In genomic region chr10:50275650-50276235, GRCh38 we compare ENCODE assay signal across 9 cellular contexts. TPM values are rescaled to one million over a fixed set of nuclear protein-coding genes. Genes with fewer than 3 reads are reported as not detected.
DNase-seq lines count a peak whose midpoint lies in the region; ATAC-seq and TF ChIP-seq lines count a peak whose summit lies in the region.
"Had no signal": no experiment of that assay in that cellular context is flagged by ENCODE, and none has a peak within 500 bp of the region (broad histone marks: within the 10 kb centered on the region; RNA-seq: fewer than 3 reads in every experiment).

No MANE protein-coding gene starts in this region.

- H3K27me3 ChIP-seq in CD4-positive, alpha-beta T cell (ENCODE audit: control insufficient read depth, insufficient read depth, low read length): peaks cover 5% of the 10 kb centered on the region

- no peak for ATAC-seq in CD4-positive, alpha-beta T cell (ENCODE audit: poor library complexity)
- ATAC-seq in GM19035 (IDR thresholded peaks at IDR 0.05; ENCODE audit: unreplicated experiment): peak; percentile 76

- H3K27ac Mint-ChIP-seq in CD4-positive, alpha-beta T cell: no peak overlapping the region
- H3K27ac Mint-ChIP-seq in immature natural killer cell: no peak overlapping the region
- H3K27ac Mint-ChIP-seq: IgD-negative memory B cell had no signal

- H3K36me3 Mint-ChIP-seq in CD4-positive, alpha-beta T cell (ENCODE audit: low read depth): no peaks in the 10 kb centered on the region
- H3K36me3 Mint-ChIP-seq in immature natural killer cell: no peaks in the 10 kb centered on the region
- H3K36me3 Mint-ChIP-seq: IgD-negative memory B cell had no signal

- TF ChIP-seq CTCF in CD4-positive, alpha-beta T cell (IDR thresholded peaks at IDR 0.05): peak; percentile 43
- TF ChIP-seq CTCF in fibroblast of pulmonary artery (IDR thresholded peaks at IDR 0.05; ENCODE audit: low read length, missing control alignments): peak; percentile 64

- no peak overlapping the region for H3K4me3 Mint-ChIP-seq in CD4-positive, alpha-beta T cell
- H3K4me3 Mint-ChIP-seq in immature natural killer cell: no peak overlapping the region
- H3K4me3 Mint-ChIP-seq: IgD-negative memory B cell had no signal

- H3K9me3 ChIP-seq in CD4-positive, alpha-beta T cell (ENCODE audit: control insufficient read depth, low read length): no peaks in the 10 kb centered on the region

- CTCF ChIA-PET in CD4-positive, alpha-beta T cell (lab: Charles Lee): interaction anchor here (1.5 to 1.6 kb wide), 2 partner anchors 9 to 15 kb away, joined by 3 to 5 read pairs; no protein-coding TSS in a partner anchor

- DNase-seq in CD4-positive, alpha-beta T cell: peak in 3 of 10 experiments; percentile 4 to 7 (median 4)
- DNase-seq in HuH-7 (ENCODE audit: low spot score): peak; percentile 15
- peak; percentile 48 for DNase-seq in activated CD4-positive, alpha-beta T cell treated with anti-CD3 and anti-CD28 coated beads for 48 hours
- DNase-seq in fibroblast of pulmonary artery (ENCODE audit: low read depth): peak; percentile 31
- DNase-seq in renal cortical epithelial cell (ENCODE audit: low read depth): peak; percentile 12
- no peak for DNase-seq in immature natural killer cell
- no peak for DNase-seq in GDM1 (lab: John Stamatoyannopoulos, UW)

- POLR2A ChIA-PET in CD4-positive, alpha-beta T cell (lab: Charles Lee): no interaction called here

- intact Hi-C loops in CD4-positive, alpha-beta T cell (cut with DNase I, micrococcal nuclease): no loop called here

- no peak overlapping the region for H3K27ac ChIP-seq in CD4-positive, alpha-beta T cell (ENCODE audit: low read depth, low read length)

- H3K9me3 Mint-ChIP-seq in CD4-positive, alpha-beta T cell: no peaks in the 10 kb centered on the region
- peaks cover 0 to 1% (median 0%) of the 10 kb centered on the region in 6 donors for H3K9me3 Mint-ChIP-seq in immature natural killer cell
- H3K9me3 Mint-ChIP-seq: IgD-negative memory B cell had no signal

- peaks cover 24% of the 10 kb centered on the region for H3K27me3 Mint-ChIP-seq in CD4-positive, alpha-beta T cell
- H3K27me3 Mint-ChIP-seq in immature natural killer cell (ENCODE audit: low read depth in 3 of 3): peaks cover 3 to 6% (median 4%) of the 10 kb centered on the region in 3 donors

- no peaks in the 10 kb centered on the region for H3K4me1 Mint-ChIP-seq in CD4-positive, alpha-beta T cell (ENCODE audit: low read depth)
- no peaks in the 10 kb centered on the region for H3K4me1 Mint-ChIP-seq in immature natural killer cell

- no peak overlapping the region for H3K4me3 ChIP-seq in fibroblast of pulmonary artery (replicated peaks; ENCODE audit: low read depth, low read length)

RNA-seq across cellular contexts. Expression of gene ASAH2, which starts 24.4 kb away (rescaled TPM):
- total RNA-seq in CD4-positive, alpha-beta T cell: 1 to 10 TPM; 1.1 to 2.1 TPM
- total RNA-seq in renal cortical epithelial cell: 0.17 and 1.2 TPM in 2 replicates
- polyA plus RNA-seq in immature natural killer cell: 1 to 10 TPM in 2 of 3 donors, under 1 TPM in 1; 0.93 to 1.5 (median 1.2) TPM

Comparison
In these comparisons a context has a peak if more than half of its experiments do, and no peak if none do; other contexts are left out.
1. DNase-seq: peak in HuH-7 (single experiment), activated CD4-positive, alpha-beta T cell treated with anti-CD3 and anti-CD28 coated beads for 48 hours (single experiment), fibroblast of pulmonary artery (single experiment) and renal cortical epithelial cell (single experiment); none in immature natural killer cell (0 of 3) and GDM1 (single experiment).